13 cellular contexts compared by ENCODE assay signal in the genomic region with DNA sequence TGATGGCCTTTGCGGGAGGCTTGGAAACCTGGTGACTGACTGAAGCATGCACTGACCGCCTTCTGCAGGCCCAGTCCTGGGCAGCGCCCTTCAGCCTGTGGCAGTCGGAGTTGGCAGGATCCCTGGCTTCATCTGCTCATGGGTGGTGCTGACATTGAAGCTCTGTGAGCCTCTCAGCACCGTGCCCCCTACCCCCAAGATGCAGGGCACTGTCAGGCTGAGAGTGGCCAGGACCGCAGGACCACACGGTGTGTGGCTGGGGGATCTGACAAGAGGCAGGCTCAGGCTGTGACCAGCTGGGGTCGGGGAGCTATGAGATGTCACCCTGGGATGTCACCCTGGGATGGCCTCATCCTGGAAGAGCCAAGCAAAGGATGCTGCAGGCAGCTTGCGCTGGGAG.
"Had no signal": no experiment of that assay in that cellular context is flagged by ENCODE, and none has a peak within 500 bp of the region (broad histone marks: within the 10 kb centered on the region; RNA-seq: fewer than 3 reads in every experiment).

No MANE protein-coding gene starts in this region.

- H3K27me3 Mint-ChIP-seq: activated naive CD8-positive, alpha-beta T cell treated with anti-CD3 and anti-CD28 coated beads, Interleukin-2, amount 50 U/mL, for 24 hours; dendritic cell treated with granulocyte-macrophage colony-stimulating factor and Interleukin-4, amounts not matched to agents 40 ng/mL and 50 ng/mL, for 4 days; naive B cell; stimulated activated memory B cell treated with anti-CD40 and anti-IgM and Interleukin-4, amounts not matched to agents 10 μg/mL and 1 μg/mL and 100 μg/mL, for 72 hours had no signal

- H3K4me3 ChIP-seq: heart right ventricle, lung, thyroid gland, vagina had no signal

- DNase-seq: activated CD4-positive, alpha-beta T cell treated with anti-CD3 and anti-CD28 coated beads, Interleukin-2, amount 50 U/mL, for 48 hours; activated naive CD4-positive, alpha-beta T cell; activated naive CD8-positive, alpha-beta T cell treated with anti-CD3 and anti-CD28 coated beads, Interleukin-2, amount 50 U/mL, for 24 hours; activated T-cell treated with anti-CD3 and anti-CD28 coated beads for 4 hours; heart right ventricle; left colon; naive B cell; stimulated activated CD4-positive, alpha-beta T cell treated with anti-CD3 and anti-CD28 coated beads, Interleukin-2, amount 100 ng/mL, for 48 hours; thyroid gland had no signal

- H3K27ac Mint-ChIP-seq: activated naive CD8-positive, alpha-beta T cell treated with anti-CD3 and anti-CD28 coated beads, Interleukin-2, amount 50 U/mL, for 24 hours; dendritic cell treated with granulocyte-macrophage colony-stimulating factor and Interleukin-4, amounts not matched to agents 40 ng/mL and 50 ng/mL, for 4 days had no signal

- H3K4me3 Mint-ChIP-seq: activated naive CD8-positive, alpha-beta T cell treated with anti-CD3 and anti-CD28 coated beads, Interleukin-2, amount 50 U/mL, for 24 hours; dendritic cell treated with granulocyte-macrophage colony-stimulating factor and Interleukin-4, amounts not matched to agents 40 ng/mL and 50 ng/mL, for 4 days; naive B cell; stimulated activated memory B cell treated with anti-CD40 and anti-IgM and Interleukin-4, amounts not matched to agents 10 μg/mL and 1 μg/mL and 100 μg/mL, for 72 hours had no signal

- H3K27ac ChIP-seq: heart right ventricle, thyroid gland, vagina had no signal

- ATAC-seq: activated naive CD8-positive, alpha-beta T cell treated with anti-CD3 and anti-CD28 coated beads, Interleukin-2, amount 50 U/mL, for 24 hours; left colon; stimulated activated memory B cell treated with anti-CD40 and anti-IgM and Interleukin-4, amounts not matched to agents 10 μg/mL and 1 μg/mL and 100 μg/mL, for 72 hours had no signal

- H3K9me3 ChIP-seq: heart right ventricle, thyroid gland, vagina had no signal

- H3K9me3 Mint-ChIP-seq: activated naive CD8-positive, alpha-beta T cell treated with anti-CD3 and anti-CD28 coated beads, Interleukin-2, amount 50 U/mL, for 24 hours; dendritic cell treated with granulocyte-macrophage colony-stimulating factor and Interleukin-4, amounts not matched to agents 40 ng/mL and 50 ng/mL, for 4 days; naive B cell; stimulated activated memory B cell treated with anti-CD40 and anti-IgM and Interleukin-4, amounts not matched to agents 10 μg/mL and 1 μg/mL and 100 μg/mL, for 72 hours had no signal

- H3K27me3 ChIP-seq: heart right ventricle, thyroid gland, vagina had no signal
